ENCODE assay signal across 6 cellular contexts in the genomic region with DNA sequence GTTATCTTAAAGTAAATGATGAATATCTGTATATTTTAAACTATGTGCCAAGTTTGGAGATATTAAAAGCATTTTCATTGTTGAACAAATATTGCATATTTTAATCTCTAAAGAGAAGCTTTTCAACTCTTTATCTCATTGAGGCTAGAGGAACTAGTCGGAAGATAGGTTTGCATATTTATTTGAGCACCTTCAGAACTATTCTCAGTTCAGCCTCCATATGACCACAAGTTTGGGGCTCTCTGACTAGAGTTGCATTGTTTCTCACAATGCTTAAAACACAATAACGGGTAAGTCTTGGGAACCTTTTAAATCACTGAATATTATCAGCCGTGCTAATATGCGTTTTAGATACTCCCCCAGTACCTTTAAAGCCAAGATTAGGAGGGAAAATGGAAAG. TPM values are rescaled to one million over a fixed set of nuclear protein-coding genes. Genes with fewer than 3 reads are reported as not detected.
"Had no signal": no experiment of that assay in that cellular context is flagged by ENCODE, and none has a peak within 500 bp of the region (broad histone marks: within the 10 kb centered on the region; RNA-seq: fewer than 3 reads in every experiment).

No MANE protein-coding gene starts in this region.

- FAIRE-seq: G401.6, GM12892, GM18507 had no signal

- DNase-seq: GDM1, GF-D8 had no signal

RNA-seq across cellular contexts. Expression of gene CTXN3, which starts 47.3 kb away (rescaled TPM):
- total RNA-seq: G401 had no signal
